ENCODE assay signal across 8 cellular contexts in the genomic region with DNA sequence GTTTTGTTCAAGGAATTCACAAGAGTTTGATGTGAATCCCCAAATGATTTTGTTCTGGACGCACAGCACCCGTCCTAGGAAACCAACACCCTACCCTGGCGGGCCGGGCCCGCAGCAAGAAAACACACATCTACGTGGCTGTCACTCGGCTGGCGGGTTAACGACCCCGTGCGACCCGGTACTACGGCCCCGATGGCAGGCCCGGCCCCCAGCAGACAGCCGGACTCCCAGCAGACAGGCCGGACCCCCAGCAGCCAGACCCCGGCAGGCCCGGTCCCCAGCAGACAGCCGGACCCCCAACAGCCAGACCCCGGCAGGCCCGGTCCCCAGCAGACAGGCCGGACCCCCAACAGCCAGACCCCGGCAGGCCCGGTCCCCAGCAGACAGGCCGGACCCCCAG. TPM values are rescaled to one million over a fixed set of nuclear protein-coding genes. Genes with fewer than 3 reads are reported as not detected.
DNase-seq lines count a peak whose midpoint lies in the region; ATAC-seq and TF ChIP-seq lines count a peak whose summit lies in the region.
"Not testable (repeated sequence)": the region's sequence is repeated elsewhere in the genome, so short reads cannot be mapped to it uniquely, and the experiment has no call there.

No MANE protein-coding gene starts in this region.

- not testable (repeated sequence) for TF ChIP-seq CTCF in spleen (IDR thresholded peaks at IDR 0.05 in 8 of 11, conservative IDR thresholded peaks at IDR 0.05 in 3 of 11)

- DNase-seq in HAP-1 (ENCODE audit: low spot score in 2 of 2); SJCRH30; activated naive CD4-positive, alpha-beta T cell treated with anti-CD3 and anti-CD28 coated beads, Interleukin-2, amount 50 U/mL, for 72 hours (ENCODE audit: low spot score in 2 of 2); effector memory CD8-positive, alpha-beta T cell; naive thymus-derived CD8-positive, alpha-beta T cell; spleen: not testable (repeated sequence)

- not testable (repeated sequence) for H3K36me3 Mint-ChIP-seq in activated naive CD4-positive, alpha-beta T cell treated with anti-CD3 and anti-CD28 coated beads, Interleukin-2, amount 50 U/mL, for 72 hours
- peaks cover 37% of the 10 kb centered on the region for H3K36me3 Mint-ChIP-seq in effector memory CD8-positive, alpha-beta T cell (ENCODE audit: insufficient read depth)
- H3K36me3 Mint-ChIP-seq in naive thymus-derived CD8-positive, alpha-beta T cell: peaks cover 0 to 32% (median 10%) of the 10 kb centered on the region in 3 donors

- POLR2A ChIA-PET in naive thymus-derived CD8-positive, alpha-beta T cell (lab: Charles Lee): interaction anchor here (1.3 to 1.9 kb wide), 5 partner anchors 9 to 114 kb away, joined by 3 to 31 read pairs (median 7); a partner anchor contains a TSS

- H3K9me3 Mint-ChIP-seq in activated naive CD4-positive, alpha-beta T cell treated with anti-CD3 and anti-CD28 coated beads, Interleukin-2, amount 50 U/mL, for 72 hours; effector memory CD8-positive, alpha-beta T cell; naive thymus-derived CD8-positive, alpha-beta T cell: not testable (repeated sequence)

- H3K27ac ChIP-seq in ACC112 (ENCODE audit: low read depth, low read length); SJCRH30: not testable (repeated sequence)
- H3K27ac ChIP-seq in spleen: peak overlapping the region in 4 of 8 donors; percentile 92 to 99 (median 97)

- not testable (repeated sequence) for TF ChIP-seq POLR2A in spleen (IDR thresholded peaks at IDR 0.05)

- H3K9me3 ChIP-seq in HAP-1; SJCRH30 (replicated peaks); spleen: not testable (repeated sequence)

- 7 to 21% (median 16%) methylated on average over 9 to 26 of the region's 26 CpGs for WGBS in spleen, 5 donors

- H3K4me3 ChIP-seq in ACC112 (ENCODE audit: low read depth, low read length) (peak overlapping the region; percentile 96), HAP-1 (peak overlapping the region; percentile 46), SJCRH30 (peak overlapping the region; percentile 52), iPS-11a (ENCODE audit: low read depth, low read length) (peak overlapping the region; percentile 33), spleen (peak overlapping the region; percentile 44 to 98 (median 66))

- peak overlapping the region; percentile 92 to 97 for H3K27ac Mint-ChIP-seq in activated naive CD4-positive, alpha-beta T cell treated with anti-CD3 and anti-CD28 coated beads, Interleukin-2, amount 50 U/mL, for 72 hours
- peak overlapping the region; percentile 83 to 94 for H3K27ac Mint-ChIP-seq in effector memory CD8-positive, alpha-beta T cell
- peak overlapping the region; percentile 25 to 96 (median 91) for H3K27ac Mint-ChIP-seq in naive thymus-derived CD8-positive, alpha-beta T cell

- H3K79me2 ChIP-seq in ACC112 (ENCODE audit: control insufficient read depth, insufficient read depth, low read length, unreplicated experiment): peaks cover 32% of the 10 kb centered on the region

- in situ Hi-C loops in HAP-1 (cut with MboI; ENCODE audit: low sequenced_read_pairs): not testable (repeated sequence)

- H3K4me3 Mint-ChIP-seq in effector memory CD8-positive, alpha-beta T cell: peak overlapping the region; percentile 80 to 81
- H3K4me3 Mint-ChIP-seq in naive thymus-derived CD8-positive, alpha-beta T cell: peak overlapping the region; percentile 78 to 90 (median 86)

- H3K27me3 ChIP-seq in ACC112 (ENCODE audit: insufficient read depth, low read length); HAP-1 (ENCODE audit: low read depth); SJCRH30; spleen (replicated peaks in 1 of 7): not testable (repeated sequence)

- peaks cover 14 to 20% of the 10 kb centered on the region in 2 donors for H3K4me1 Mint-ChIP-seq in effector memory CD8-positive, alpha-beta T cell (ENCODE audit: low read depth in 2 of 2)
- H3K4me1 Mint-ChIP-seq in naive thymus-derived CD8-positive, alpha-beta T cell: peaks cover 14 to 36% (median 29%) of the 10 kb centered on the region in 4 donors

- H3K27me3 Mint-ChIP-seq in effector memory CD8-positive, alpha-beta T cell; naive thymus-derived CD8-positive, alpha-beta T cell: not testable (repeated sequence)

- not testable (repeated sequence) for H2AFZ ChIP-seq in ACC112 (ENCODE audit: low read length, unreplicated experiment)

- ATAC-seq in activated naive CD4-positive, alpha-beta T cell treated with anti-CD3 and anti-CD28 coated beads, Interleukin-2, amount 50 U/mL, for 72 hours; effector memory CD8-positive, alpha-beta T cell (replicated peaks); naive thymus-derived CD8-positive, alpha-beta T cell: not testable (repeated sequence)

- intact Hi-C loops in spleen (cut with DNase I; ENCODE audit: low total_unique reads): not testable (repeated sequence)

- H3K4me1 ChIP-seq in ACC112 (ENCODE audit: control insufficient read depth, insufficient read depth, low read length, unreplicated experiment) (peaks cover 24% of the 10 kb centered on the region), spleen (peaks cover 16 to 47% (median 33%) of the 10 kb centered on the region in 6 donors)
- H3K4me1 ChIP-seq in HAP-1, SJCRH30: not testable (repeated sequence)

- H3K36me3 ChIP-seq in ACC112 (ENCODE audit: insufficient read depth, low read length) (peaks cover 11% of the 10 kb centered on the region; the same call in 1 of the 2 replicates), HAP-1 (replicated peaks) (peaks cover 33% of the 10 kb centered on the region), spleen (peaks cover 0 to 59% (median 35%) of the 10 kb centered on the region in 6 donors)
- H3K36me3 ChIP-seq in SJCRH30: not testable (repeated sequence)

RNA-seq across cellular contexts. Expression of gene ZFAND2A, which starts 0.8 kb away (rescaled TPM):
- 5.1 and 6.3 TPM in 2 replicates for total RNA-seq in SJCRH30 (2014; rRNA removed; shearing (Covaris generic))
- 10 to 100 TPM; 27.6 to 29.8 TPM for total RNA-seq in activated naive CD4-positive, alpha-beta T cell treated with anti-CD3 and anti-CD28 coated beads, Interleukin-2, amount 50 U/mL, for 72 hours
- total RNA-seq in naive thymus-derived CD8-positive, alpha-beta T cell: 10 to 100 TPM; 41.5 to 47.9 TPM
- polyA plus RNA-seq in naive thymus-derived CD8-positive, alpha-beta T cell: 10 to 100 TPM; 33.5 to 59.9 (median 56.0) TPM
- total RNA-seq in spleen: 10 to 100 TPM; 18.3 to 40.3 (median 22.9) TPM
- polyA plus RNA-seq in spleen: 10 to 100 TPM; 31.4 to 41.7 (median 32.7) TPM

Comparison
In these comparisons a context has a peak if more than half of its experiments do, and no peak if none do; other contexts are left out.
1. H3K4me3 ChIP-seq: peak in every context shown above with its lines; median percentile 96 in ACC112; 66 in spleen; 52 in SJCRH30; 46 in HAP-1; 33 in iPS-11a.